Comparison of ENCODE assay signal across 20 cellular contexts in genomic region chr12:13252616-13253015, GRCh38.
"Had no signal": no experiment of that assay in that cellular context is flagged by ENCODE, and none has a peak within 500 bp of the region (broad histone marks: within the 10 kb centered on the region; RNA-seq: fewer than 3 reads in every experiment).

No MANE protein-coding gene starts in this region.

- H3K4me3 ChIP-seq: colonic mucosa, esophagus squamous epithelium, gastrocnemius medialis, heart left ventricle, hepatocyte, left lung, lower lobe of right lung, mucosa of descending colon had no signal

- H3K36me3 ChIP-seq: colonic mucosa, esophagus squamous epithelium, gastrocnemius medialis, heart left ventricle, left lung, lower lobe of right lung had no signal

- H3K27me3 ChIP-seq: colonic mucosa, esophagus squamous epithelium, gastrocnemius medialis, heart left ventricle, hepatocyte, left lung had no signal

- DNase-seq: colonic mucosa; cortex of kidney; effector CD8-positive, alpha-beta T cell; effector memory CD8-positive, alpha-beta T cell; erythroblast; esophagus squamous epithelium; foreskin fibroblast; foreskin melanocyte; gastrocnemius medialis; heart left ventricle; hypothalamus; immature natural killer cell; left cardiac atrium; left lung; left ventricle myocardium superior; lower lobe of right lung; mesenchymal stem cell; mucosa of descending colon; naive B cell had no signal
